8 cellular contexts compared by ENCODE assay signal in genomic region chrX:84079479-84080197, GRCh38.
A peak's percentile ranks its signal among the peaks of the same experiment; 100 is the strongest.
DNase-seq lines count a peak whose midpoint lies in the region; ATAC-seq and TF ChIP-seq lines count a peak whose summit lies in the region.
"Not testable (repeated sequence)": the region's sequence is repeated elsewhere in the genome, so short reads cannot be mapped to it uniquely, and the experiment has no call there.

No MANE protein-coding gene starts in this region.

- peak overlapping the region; percentile 43 for H3K4me3 ChIP-seq in MM.1S (ENCODE audit: low read length)
- peak overlapping the region; percentile 30 for H3K4me3 ChIP-seq in epithelial cell of proximal tubule (ENCODE audit: low read depth, low read length)
- not testable (repeated sequence) for H3K4me3 ChIP-seq in left lung

- H3K9me3 Mint-ChIP-seq in type B pancreatic cell: not testable (repeated sequence)

- H2AFZ ChIP-seq in MM.1S (ENCODE audit: low read length): peak overlapping the region; percentile 55

- ATAC-seq in left lung: peak; percentile 30

- not testable (repeated sequence) for H4K20me1 ChIP-seq in MM.1S (ENCODE audit: insufficient read depth, low read length)

- not testable (repeated sequence) for H3K9me2 ChIP-seq in MM.1S (replicated peaks; ENCODE audit: insufficient read depth, low read length)

- H3K4me1 Mint-ChIP-seq in type B pancreatic cell (ENCODE audit: unreplicated experiment): not testable (repeated sequence)

- peak overlapping the region; percentile 61; the same call in 1 of the 2 replicates for H3K27ac ChIP-seq in MM.1S (ENCODE audit: low read length)
- not testable (repeated sequence) for H3K27ac ChIP-seq in left lung

- not testable (repeated sequence) for H3K4me3 Mint-ChIP-seq in type B pancreatic cell

- not testable (repeated sequence) for H3K27me3 Mint-ChIP-seq in type B pancreatic cell

- H3K27me3 ChIP-seq in MM.1S (replicated peaks; ENCODE audit: insufficient read depth, low read length); left lung: not testable (repeated sequence)

- H3K27ac Mint-ChIP-seq in type B pancreatic cell: not testable (repeated sequence)

- H3F3A ChIP-seq in MM.1S (ENCODE audit: insufficient read depth, low read length): not testable (repeated sequence)

- H3K79me2 ChIP-seq in MM.1S (ENCODE audit: low read length): not testable (repeated sequence)

- H3K36me3 Mint-ChIP-seq in type B pancreatic cell: not testable (repeated sequence)

- peak; percentile 64 for DNase-seq in DMS53 (lab: John Stamatoyannopoulos, UW)
- DNase-seq in MM.1S: peak; percentile 91
- peak; percentile 2 for DNase-seq in NCI-H2227 treated with DMSO at 0.1 percent for 48 hours (lab: John Stamatoyannopoulos, UW)
- DNase-seq in SHP77 (lab: John Stamatoyannopoulos, UW): peak; percentile 1 to 2
- DNase-seq in epithelial cell of proximal tubule (ENCODE audit: low read depth): not testable (repeated sequence)
- peak in 1 of 2 donors; percentile 37 for DNase-seq in left lung
- DNase-seq in posterior vena cava (ENCODE audit: low spot score): peak; percentile 72
- DNase-seq in type B pancreatic cell (ENCODE audit: extremely low spot score, unreplicated experiment): peak; percentile 48

- not testable (repeated sequence) for H3K9me3 ChIP-seq in MM.1S (replicated peaks; ENCODE audit: insufficient read depth, low read length)
- H3K9me3 ChIP-seq in left lung: peaks cover 0 to 10% of the 10 kb centered on the region in 2 donors

- intact Hi-C loops in left lung (cut with DNase I); posterior vena cava (cut with DNase I): not testable (repeated sequence)

- H3K4me2 ChIP-seq in MM.1S (ENCODE audit: low read depth, low read length): peak overlapping the region; percentile 70; the same call in 1 of the 2 replicates

- H3K4me1 ChIP-seq in MM.1S (ENCODE audit: low read length); left lung: not testable (repeated sequence)

- peak overlapping the region; percentile 21; the same call in 1 of the 2 replicates for H3K9ac ChIP-seq in MM.1S (ENCODE audit: low read length)

- not testable (repeated sequence) for H3K36me3 ChIP-seq in MM.1S (replicated peaks; ENCODE audit: insufficient read depth, low read length); left lung

- TF ChIP-seq CTCF in MM.1S (IDR thresholded peaks at IDR 0.05; ENCODE audit: low read length); epithelial cell of proximal tubule (conservative IDR thresholded peaks at IDR 0.05; ENCODE audit: low read depth, low read length); left lung (IDR thresholded peaks at IDR 0.05); type B pancreatic cell (conservative IDR thresholded peaks at IDR 0.05): not testable (repeated sequence)
